8 cellular contexts compared by ENCODE assay signal in genomic region chr2:37645363-37645762, GRCh38. TPM values are rescaled to one million over a fixed set of nuclear protein-coding genes. Genes with fewer than 3 reads are reported as not detected.
DNase-seq lines count a peak whose midpoint lies in the region; ATAC-seq and TF ChIP-seq lines count a peak whose summit lies in the region.

No MANE protein-coding gene starts in this region.

- peak; percentile 46 for ATAC-seq in activated CD4-positive, alpha-beta T cell treated with anti-CD3 and anti-CD28 coated beads for 36 hours
- ATAC-seq in PC-3 = peak; percentile 95
- no peak for ATAC-seq in central memory CD8-positive, alpha-beta T cell (replicated peaks; ENCODE audit: extremely low read depth, poor library complexity, severe bottlenecking)

- H3K79me2 ChIP-seq in PC-3 (ENCODE audit: low read length) = peaks cover 62% of the 10 kb centered on the region

- no peaks in the 10 kb centered on the region for H4K20me1 ChIP-seq in PC-3 (ENCODE audit: low read length)

- peaks cover 7% of the 10 kb centered on the region for H3K9me3 Mint-ChIP-seq in activated CD4-positive, alpha-beta T cell treated with anti-CD3 and anti-CD28 coated beads for 36 hours (ENCODE audit: low read depth)
- H3K9me3 Mint-ChIP-seq in central memory CD8-positive, alpha-beta T cell = no peaks in the 10 kb centered on the region

- no TSS peak for BruUV-seq in PC-3 (replicated peaks; lab: Mats Ljungman, UMichigan)

- H3K27ac ChIP-seq in PC-3 (ENCODE audit: low read length) = peak overlapping the region; percentile 48

- peaks cover 33% of the 10 kb centered on the region for H3K36me3 ChIP-seq in PC-3 (ENCODE audit: low read depth, low read length)

- DNase-seq in activated CD4-positive, alpha-beta T cell treated with anti-CD3 and anti-CD28 coated beads for 36 hours = peak; percentile 35
- no peak for DNase-seq in activated CD4-positive, alpha-beta T cell treated with anti-CD3 and anti-CD28 coated beads for 1 hour
- peak; percentile 90 for DNase-seq in PC-3
- no peak for DNase-seq in central memory CD8-positive, alpha-beta T cell (ENCODE audit: low spot score in 2 of 2)
- DNase-seq in pons (ENCODE audit: low spot score) = peak; percentile 24
- no peak for DNase-seq in activated effector memory CD4-positive, alpha-beta T cell treated with Interleukin-2 at 50 U/mL for 16 hours
- DNase-seq in HEK293T (ENCODE audit: extremely low spot score) = no peak
- no peak for DNase-seq in NCI-H1105 (lab: John Stamatoyannopoulos, UW)

- peak overlapping the region; percentile 36 for H3K4me2 ChIP-seq in PC-3 (ENCODE audit: low read length)

- H3K27ac Mint-ChIP-seq in activated CD4-positive, alpha-beta T cell treated with anti-CD3 and anti-CD28 coated beads for 36 hours = peak overlapping the region; percentile 68
- peak overlapping the region; percentile 47 for H3K27ac Mint-ChIP-seq in central memory CD8-positive, alpha-beta T cell (ENCODE audit: low read depth)

- no peaks in the 10 kb centered on the region for H3F3A ChIP-seq in PC-3 (ENCODE audit: low read length, unreplicated experiment)

- POLR2A ChIA-PET in activated CD4-positive, alpha-beta T cell treated with anti-CD3 and anti-CD28 coated beads for 36 hours (lab: Charles Lee) = no interaction called here
- POLR2A ChIA-PET in PC-3 (lab: Charles Lee; ENCODE audit: unreplicated experiment) (interaction anchor here (0.7 kb wide), 1 partner anchor 120 kb away, joined by 4 read pairs; no protein-coding TSS in a partner anchor), HEK293T (lab: Yijun Ruan, JAX) (no interaction called here)

- no peaks in the 10 kb centered on the region for H3K27me3 ChIP-seq in PC-3 (ENCODE audit: low read length)

- H3K4me3 Mint-ChIP-seq in activated CD4-positive, alpha-beta T cell treated with anti-CD3 and anti-CD28 coated beads for 36 hours = no peak overlapping the region
- H3K4me3 Mint-ChIP-seq in central memory CD8-positive, alpha-beta T cell = peak overlapping the region; percentile 41

- no peaks in the 10 kb centered on the region for H3K9me3 ChIP-seq in PC-3 (ENCODE audit: low read length)

- no peak overlapping the region for H3K4me3 ChIP-seq in PC-3 (ENCODE audit: low read length)

- CTCF ChIA-PET in activated CD4-positive, alpha-beta T cell treated with anti-CD3 and anti-CD28 coated beads for 36 hours (lab: Charles Lee) = interaction anchor here (0.8 to 1.3 kb wide), 5 partner anchors 12 to 232 kb away, joined by 3 to 4 read pairs (median 3); no protein-coding TSS in a partner anchor
- CTCF ChIA-PET in PC-3 (lab: Charles Lee) = interaction anchor here (1.1 kb wide), 1 partner anchor 187 kb away, joined by 4 read pairs; no protein-coding TSS in a partner anchor
- CTCF ChIA-PET in HEK293T (lab: Yijun Ruan, JAX) = no interaction called here

- peaks cover 86% of the 10 kb centered on the region for H3K4me1 Mint-ChIP-seq in activated CD4-positive, alpha-beta T cell treated with anti-CD3 and anti-CD28 coated beads for 36 hours
- H3K4me1 Mint-ChIP-seq in central memory CD8-positive, alpha-beta T cell = peaks cover 85% of the 10 kb centered on the region

- peaks cover 77% of the 10 kb centered on the region for H3K36me3 Mint-ChIP-seq in activated CD4-positive, alpha-beta T cell treated with anti-CD3 and anti-CD28 coated beads for 36 hours (ENCODE audit: low read depth)
- H3K36me3 Mint-ChIP-seq in central memory CD8-positive, alpha-beta T cell (ENCODE audit: insufficient read depth) = peaks cover 55% of the 10 kb centered on the region

- no peaks in the 10 kb centered on the region for H3K27me3 Mint-ChIP-seq in activated CD4-positive, alpha-beta T cell treated with anti-CD3 and anti-CD28 coated beads for 36 hours
- H3K27me3 Mint-ChIP-seq in central memory CD8-positive, alpha-beta T cell = no peaks in the 10 kb centered on the region

- intact Hi-C loops in activated CD4-positive, alpha-beta T cell treated with anti-CD3 and anti-CD28 coated beads for 36 hours (cut with DNase I, micrococcal nuclease) = loop anchor here in 1 of 2 experiments (2.0 kb wide), 1 partner anchor 39 kb away; no protein-coding TSS in a partner anchor
- intact Hi-C loops in PC-3 (cut with micrococcal nuclease) = loop anchor here (10.0 kb wide), 1 partner anchor 231 kb away; no protein-coding TSS in a partner anchor

- H3K4me1 ChIP-seq in PC-3 (ENCODE audit: insufficient read depth, low read length) = peaks cover 22% of the 10 kb centered on the region

- no peak for TF ChIP-seq CTCF in PC-3 (conservative IDR thresholded peaks at IDR 0.05; ENCODE audit: low read depth, low read length)

- no peak overlapping the region for H3K9ac ChIP-seq in PC-3 (ENCODE audit: low read length)

- H2AFZ ChIP-seq in PC-3 (ENCODE audit: low read length) = no peak overlapping the region

- no peaks in the 10 kb centered on the region for H3K9me2 ChIP-seq in PC-3 (replicated peaks; ENCODE audit: low read length)

TF ChIP-seq in HEK293T, 16 proteins besides CTCF, POLR2A, EP300 and RAD21:
- TF ChIP-seq ELF4 (IDR thresholded peaks at IDR 0.05) = no peak
- no peak for TF ChIP-seq FOXA1 (IDR thresholded peaks at IDR 0.05)
- TF ChIP-seq FOXM1 (IDR thresholded peaks at IDR 0.05; ENCODE audit: borderline replicate concordance) = no peak
- TF ChIP-seq HDGF (IDR thresholded peaks at IDR 0.05; ENCODE audit: borderline replicate concordance) = no peak
- TF ChIP-seq SUZ12 (IDR thresholded peaks at IDR 0.05) = no peak
- no peak for TF ChIP-seq PKNOX1 (IDR thresholded peaks at IDR 0.05)
- no peak for TF ChIP-seq L3MBTL2 (conservative IDR thresholded peaks at IDR 0.05)
- no peak for TF ChIP-seq BHLHE40 (IDR thresholded peaks at IDR 0.05; ENCODE audit: borderline replicate concordance)
- no peak for TF ChIP-seq NFRKB (IDR thresholded peaks at IDR 0.05)
- TF ChIP-seq CTBP1 (IDR thresholded peaks at IDR 0.05; ENCODE audit: borderline replicate concordance) = no peak
- no peak for TF ChIP-seq TARDBP (IDR thresholded peaks at IDR 0.05)
- TF ChIP-seq ARNT (IDR thresholded peaks at IDR 0.05) = no peak
- no peak for TF ChIP-seq LEF1 (IDR thresholded peaks at IDR 0.05; ENCODE audit: borderline replicate concordance)
- no peak for TF ChIP-seq SP1 (IDR thresholded peaks at IDR 0.05)

RNA-seq across cellular contexts. Expression of gene CDC42EP3, which starts 26.1 kb away (rescaled TPM):
- 10 to 100 TPM; 16.4 to 25.2 TPM for total RNA-seq in activated CD4-positive, alpha-beta T cell treated with anti-CD3 and anti-CD28 coated beads for 36 hours
- total RNA-seq in PC-3 (2014; rRNA removed) = 22.5 and 28.4 TPM in 2 replicates

Comparison
In these comparisons a context has a peak if more than half of its experiments do, and no peak if none do; other contexts are left out.
1. DNase-seq: peak in activated CD4-positive, alpha-beta T cell treated with anti-CD3 and anti-CD28 coated beads for 36 hours (single experiment), PC-3 (single experiment) and pons (single experiment); none in activated CD4-positive, alpha-beta T cell treated with anti-CD3 and anti-CD28 coated beads for 1 hour (single experiment), central memory CD8-positive, alpha-beta T cell (0 of 2), activated effector memory CD4-positive, alpha-beta T cell treated with Interleukin-2 at 50 U/mL for 16 hours (single experiment), HEK293T (single experiment) and NCI-H1105 (single experiment).